In the genomic region with DNA sequence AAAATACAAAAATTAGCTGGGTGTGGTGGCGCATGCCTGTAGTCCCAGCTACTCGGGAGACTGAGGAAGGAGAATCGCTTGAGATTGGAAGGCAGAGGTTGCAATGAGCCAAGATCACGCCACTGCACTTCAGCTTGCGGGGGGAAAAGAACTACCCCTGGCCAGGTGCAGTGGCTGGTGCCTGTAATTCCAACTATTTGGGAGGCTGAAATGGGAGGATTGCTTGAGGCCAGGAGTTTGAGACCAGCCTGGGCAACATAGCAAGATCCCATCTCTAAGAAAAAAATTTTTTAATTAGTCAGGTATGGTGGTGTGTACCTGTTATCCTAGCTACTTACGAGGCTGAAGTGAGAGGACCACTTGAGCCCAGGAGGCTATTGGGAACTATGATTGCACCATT, we compare ENCODE assay signal across 3 cellular contexts. TPM values are rescaled to one million over a fixed set of nuclear protein-coding genes. Genes with fewer than 3 reads are reported as not detected.
"Had no signal": no experiment of that assay in that cellular context is flagged by ENCODE, and none has a peak within 500 bp of the region (broad histone marks: within the 10 kb centered on the region; RNA-seq: fewer than 3 reads in every experiment).

No MANE protein-coding gene starts in this region.

RNA-seq across cellular contexts. Expression of a gene that starts 59.7 kb away (rescaled TPM):
- total RNA-seq: skeletal muscle tissue, smooth muscle cell, thoracic aorta had no signal
